In genomic region chr13:19863323-19864017, GRCh38 we compare ENCODE assay signal across 8 cellular contexts. TPM values are rescaled to one million over a fixed set of nuclear protein-coding genes. Genes with fewer than 3 reads are reported as not detected.
DNase-seq lines count a peak whose midpoint lies in the region; ATAC-seq, FAIRE-seq and TF ChIP-seq lines count a peak whose summit lies in the region.

TSS of gene ZMYM5 (minus strand) at chr13:19863649. CDS start at chr13:19852180, 11,469 bp downstream.

- H3K9me1 ChIP-seq in keratinocyte (ENCODE audit: control insufficient read depth, extremely low read depth, insufficient read depth, low read length): no peaks in the 10 kb centered on the region

- peak within 1 kb of the TSS; percentile 82 for H3K4me2 ChIP-seq in keratinocyte (ENCODE audit: control insufficient read depth, extremely low read depth, insufficient read depth, low read depth, low read length)

- peak within 1 kb of the TSS; percentile 89 for H3K27ac ChIP-seq in keratinocyte (ENCODE audit: control insufficient read depth, insufficient read depth, low read length)

- peak within 1 kb of the TSS; percentile 92 for H3K9ac ChIP-seq in keratinocyte (ENCODE audit: control insufficient read depth, extremely low read depth, insufficient read depth, low read length)

- no peaks in the 10 kb centered on the region for H4K20me1 ChIP-seq in keratinocyte (ENCODE audit: control insufficient read depth, extremely low read depth, insufficient read depth, low read length)

- peak within 1 kb of the TSS; percentile 85 for H2AFZ ChIP-seq in keratinocyte (ENCODE audit: control insufficient read depth, low read length)

- ATAC-seq in GM19025 (IDR thresholded peaks at IDR 0.05; ENCODE audit: low read depth, unreplicated experiment) (peak; percentile 83), HG03342 (IDR thresholded peaks at IDR 0.05; ENCODE audit: unreplicated experiment) (peak; percentile 84)
- peak; percentile 92 for ATAC-seq in activated CD4-positive, CD25-positive, alpha-beta regulatory T cell treated with anti-CD3 and anti-CD28 coated beads, Interleukin-2, amount 50 U/mL, for 24 hours

- DNase-seq in AG09309 (ENCODE audit: low read depth): peak; percentile 98
- peak; percentile 99 for DNase-seq in NCI-H446 treated with DMSO at 0.1 percent for 48 hours (lab: John Stamatoyannopoulos, UW)
- peak; percentile 93 to 96 for DNase-seq in cerebellar nuclear complex (lab: John Stamatoyannopoulos, UW)
- peak; percentile 75 for DNase-seq in keratinocyte (ENCODE audit: low read depth, low spot score)
- DNase-seq in stimulated activated CD4-positive, alpha-beta T cell treated with anti-CD3 and anti-CD28 coated beads, Interleukin-15, amount 100 ng/mL, for 1 hour (ENCODE audit: low read depth in 1 of 2, low spot score in 1 of 2): peak; percentile 87 to 91

- H3K4me3 ChIP-seq in AG09309 (ENCODE audit: control insufficient read depth, low read depth, low read length) (peak within 1 kb of the TSS; percentile 77), keratinocyte (ENCODE audit: control insufficient read depth in 2 of 3, extremely low read depth in 1 of 3, insufficient read depth in 2 of 3, low read depth in 1 of 3, low read length in 3 of 3) (peak within 1 kb of the TSS; percentile 69 to 94 (median 83))

- peaks cover 31% of the 10 kb centered on the region for H3K79me2 ChIP-seq in keratinocyte (ENCODE audit: control insufficient read depth, insufficient read depth, low read length)

- FAIRE-seq in keratinocyte (lab: Jason Lieb, UNC): peak; percentile 73

- peaks cover 0 to 2% of the 10 kb centered on the region in 2 experiments for H3K36me3 ChIP-seq in keratinocyte (ENCODE audit: control insufficient read depth in 2 of 2, extremely low read depth in 1 of 2, insufficient read depth in 2 of 2, low read length in 2 of 2)

- dilution Hi-C loops in keratinocyte (cut with MboI; ENCODE audit: extremely low pct_ligation_motif_present, low sequenced_read_pairs): no loop called here

- no peaks in the 10 kb centered on the region for H3K9me3 ChIP-seq in keratinocyte (ENCODE audit: control insufficient read depth, low read depth, low read length)

- TF ChIP-seq CTCF in AG09309 (IDR thresholded peaks at IDR 0.05; ENCODE audit: control insufficient read depth, insufficient read depth, low read depth, low read length, missing control alignments) (no peak), keratinocyte (optimal IDR thresholded peaks at IDR 0.05 in 1 of 3, IDR thresholded peaks at IDR 0.05 in 1 of 3, conservative IDR thresholded peaks at IDR 0.05 in 1 of 3; ENCODE audit: extremely low read depth in 1 of 3, insufficient read depth in 2 of 3, low read length in 3 of 3) (no peak)

- H3K27me3 ChIP-seq in keratinocyte (ENCODE audit: control insufficient read depth, extremely low read depth, insufficient read depth, low read length): no peaks in the 10 kb centered on the region

- H3K4me1 ChIP-seq in keratinocyte (ENCODE audit: control insufficient read depth, extremely low read depth, insufficient read depth, low read length): peaks cover 20% of the 10 kb centered on the region

RNA-seq across cellular contexts. Expression of gene ZMYM5, which starts in this region (rescaled TPM):
- 9.0 to 15.4 TPM (median 10.9 TPM) in 3 replicates for polyA plus RNA-seq in keratinocyte
- polyA plus RNA-seq in keratinocyte (2011; ENCODE audit: low read depth): 42.8 TPM
- 6.3 and 13.7 TPM in 2 replicates for polyA plus RNA-seq in keratinocyte (2011; cell fraction: cytosol; rRNA removed)
- 17.9 and 21.1 TPM in 2 replicates for polyA plus RNA-seq in keratinocyte (2011; cell fraction: nucleus; rRNA removed)
- 7.8 and 11.8 TPM in 2 replicates for polyA plus RNA-seq in keratinocyte (2012; ENCODE audit: low replicate concordance)
- polyA minus RNA-seq in keratinocyte: 0.59 to 10.1 TPM (median 6.5 TPM) in 3 replicates
- 3.1 TPM for polyA minus RNA-seq in keratinocyte (2011; cell fraction: cytosol; rRNA and poly(A)+ RNA removed)
- polyA minus RNA-seq in keratinocyte (2011; cell fraction: nucleus; rRNA and poly(A)+ RNA removed): 5.7 and 12.8 TPM in 2 replicates

Comparison
In these comparisons a context has a peak if more than half of its experiments do, and no peak if none do; other contexts are left out.
1. Peak in every context shown above with its lines: DNase-seq, ATAC-seq, H3K4me3 ChIP-seq and H3K27ac ChIP-seq.